Comparison of ENCODE assay signal across 22 cellular contexts in the genomic region with DNA sequence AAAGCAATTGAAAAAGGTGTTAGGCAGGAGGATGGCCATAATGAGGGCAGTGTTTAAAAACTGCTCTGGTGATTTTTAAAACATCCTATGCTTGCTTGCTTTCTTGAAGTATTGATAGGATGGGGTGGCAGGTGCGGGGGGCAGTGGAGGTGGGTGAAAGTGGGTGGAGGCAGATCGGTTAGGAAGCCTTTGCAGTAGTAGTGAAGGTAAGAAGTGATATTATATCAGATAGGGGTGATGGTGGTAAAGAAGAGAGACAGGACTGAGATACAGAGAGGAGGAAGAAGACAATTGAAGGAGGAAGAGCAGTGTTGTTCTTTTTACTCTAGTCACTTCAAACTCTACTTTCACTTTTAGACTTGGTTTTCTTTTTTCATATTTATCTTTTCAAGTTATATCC. TPM values are rescaled to one million over a fixed set of nuclear protein-coding genes. Genes with fewer than 3 reads are reported as not detected.
DNase-seq lines count a peak whose midpoint lies in the region; ATAC-seq lines count a peak whose summit lies in the region.
"Had no signal": no experiment of that assay in that cellular context is flagged by ENCODE, and none has a peak within 500 bp of the region (broad histone marks: within the 10 kb centered on the region; RNA-seq: fewer than 3 reads in every experiment).

No MANE protein-coding gene starts in this region.

- H3K27me3 Mint-ChIP-seq in CD4-positive, CD25-positive, alpha-beta regulatory T cell, result no peaks in the 10 kb centered on the region
- H3K27me3 Mint-ChIP-seq in CD8-positive, alpha-beta memory T cell, result no peaks in the 10 kb centered on the region
- H3K27me3 Mint-ChIP-seq in activated CD8-positive, alpha-beta T cell treated with anti-CD3 and anti-CD28 coated beads, Interleukin-2, amount 10 ng/mL, durations not matched to agents 7 days and 5 days (ENCODE audit: low read depth), result no peaks in the 10 kb centered on the region
- no peaks in the 10 kb centered on the region for H3K27me3 Mint-ChIP-seq in memory B cell

- no peak for ATAC-seq in CD4-positive, CD25-positive, alpha-beta regulatory T cell (ENCODE audit: low read depth in 2 of 2)
- ATAC-seq in activated CD8-positive, alpha-beta T cell treated with anti-CD3 and anti-CD28 coated beads, Interleukin-2, amount 10 ng/mL, durations not matched to agents 7 days and 5 days, result no peak
- no peak for ATAC-seq in memory B cell (ENCODE audit: low read depth)
- ATAC-seq: gastrocnemius medialis, sciatic nerve had no signal

- H3K4me3 ChIP-seq in CD4-positive, CD25-positive, alpha-beta regulatory T cell (ENCODE audit: low read depth, low read length), result peak overlapping the region; percentile 45
- H3K4me3 ChIP-seq in CD8-positive, alpha-beta memory T cell (ENCODE audit: low read length), result peak overlapping the region; percentile 25
- H3K4me3 ChIP-seq: gastrocnemius medialis, thyroid gland had no signal

- H3K36me3 Mint-ChIP-seq in CD4-positive, CD25-positive, alpha-beta regulatory T cell, result peaks cover 20% of the 10 kb centered on the region
- peaks cover 4 to 34% (median 18%) of the 10 kb centered on the region in 3 donors for H3K36me3 Mint-ChIP-seq in CD8-positive, alpha-beta memory T cell
- H3K36me3 Mint-ChIP-seq in activated CD8-positive, alpha-beta T cell treated with anti-CD3 and anti-CD28 coated beads, Interleukin-2, amount 10 ng/mL, durations not matched to agents 7 days and 5 days (ENCODE audit: low read depth), result peaks cover 48% of the 10 kb centered on the region
- peaks cover 12% of the 10 kb centered on the region for H3K36me3 Mint-ChIP-seq in memory B cell

- no peaks in the 10 kb centered on the region for H3K36me3 ChIP-seq in CD4-positive, CD25-positive, alpha-beta regulatory T cell (ENCODE audit: control insufficient read depth, insufficient read depth, low read length)
- no peaks in the 10 kb centered on the region for H3K36me3 ChIP-seq in CD8-positive, alpha-beta memory T cell (ENCODE audit: insufficient read depth, low read length)
- H3K36me3 ChIP-seq: gastrocnemius medialis, thyroid gland had no signal

- POLR2A ChIA-PET in CD8-positive, alpha-beta memory T cell (lab: Charles Lee), result interaction anchor here (5.0 kb wide), 1 partner anchor 12 kb away, joined by 117 read pairs; no protein-coding TSS in a partner anchor
- POLR2A ChIA-PET in activated CD8-positive, alpha-beta T cell treated with anti-CD3 and anti-CD28 coated beads, Interleukin-2, amount 10 ng/mL, durations not matched to agents 7 days and 5 days (lab: Charles Lee), result interaction anchor here (2.0 to 8.2 kb wide), 2 partner anchors 10 to 12 kb away, joined by 7 to 119 read pairs; no protein-coding TSS in a partner anchor

- DNase-seq in CD4-positive, CD25-positive, alpha-beta regulatory T cell, result peak in 1 of 3 donors; percentile 52
- DNase-seq in CD8-positive, alpha-beta memory T cell, result no peak
- no peak for DNase-seq in activated CD8-positive, alpha-beta T cell treated with anti-CD3 and anti-CD28 coated beads, Interleukin-2, amount 10 ng/mL, durations not matched to agents 7 days and 5 days
- DNase-seq in memory B cell (ENCODE audit: low spot score in 2 of 2) (no peak), NOMO-1 (lab: John Stamatoyannopoulos, UW; ENCODE audit: unreplicated experiment in 2 of 2) (no peak), NCI-H2107 treated with DMSO at 0.1 percent for 48 hours (lab: John Stamatoyannopoulos, UW; ENCODE audit: unreplicated experiment) (no peak)
- DNase-seq in stimulated activated CD4-positive, alpha-beta T cell treated with anti-CD3 and anti-CD28 coated beads, Interleukin-4, amount 100 ng/mL, for 24 hours, result no peak
- DNase-seq: activated CD4-positive, alpha-beta T cell treated with anti-CD3 and anti-CD28 coated beads, Interleukin-2, amount 50 U/mL, for 4 hours; cerebellar nuclear complex; DMS79 treated with DMSO at 0.1 percent for 48 hours; gastrocnemius medialis; NCI-H1417 treated with DMSO at 0.1 percent for 48 hours; NCI-H524 treated with DMSO at 0.1 percent for 48 hours; Right ventricle myocardium superior; SW 1271 had no signal

- CTCF ChIA-PET in CD8-positive, alpha-beta memory T cell (lab: Charles Lee), result interaction anchor here (1.4 to 2.3 kb wide), 2 partner anchors 65 to 81 kb away, joined by 3 to 12 read pairs; no protein-coding TSS in a partner anchor
- CTCF ChIA-PET in activated CD8-positive, alpha-beta T cell treated with anti-CD3 and anti-CD28 coated beads, Interleukin-2, amount 10 ng/mL, durations not matched to agents 7 days and 5 days (lab: Charles Lee), result interaction anchor here (2.3 to 4.0 kb wide), 3 partner anchors 9 to 65 kb away, joined by 13 to 17 read pairs (median 15); no protein-coding TSS in a partner anchor

- peak overlapping the region; percentile 93 to 100 (median 95) for H3K27ac Mint-ChIP-seq in CD4-positive, CD25-positive, alpha-beta regulatory T cell
- peak overlapping the region; percentile 85 to 99 (median 96) for H3K27ac Mint-ChIP-seq in CD8-positive, alpha-beta memory T cell
- H3K27ac Mint-ChIP-seq in activated CD8-positive, alpha-beta T cell treated with anti-CD3 and anti-CD28 coated beads, Interleukin-2, amount 10 ng/mL, durations not matched to agents 7 days and 5 days, result peak overlapping the region; percentile 95
- H3K27ac Mint-ChIP-seq in memory B cell, result peak overlapping the region; percentile 92

- H3K9me3 Mint-ChIP-seq in CD4-positive, CD25-positive, alpha-beta regulatory T cell, result peaks cover 0 to 22% (median 6%) of the 10 kb centered on the region in 7 donors
- peaks cover 6 to 23% (median 20%) of the 10 kb centered on the region in 5 donors for H3K9me3 Mint-ChIP-seq in CD8-positive, alpha-beta memory T cell
- peaks cover 20% of the 10 kb centered on the region for H3K9me3 Mint-ChIP-seq in activated CD8-positive, alpha-beta T cell treated with anti-CD3 and anti-CD28 coated beads, Interleukin-2, amount 10 ng/mL, durations not matched to agents 7 days and 5 days (ENCODE audit: insufficient read depth)
- peaks cover 6% of the 10 kb centered on the region for H3K9me3 Mint-ChIP-seq in memory B cell

- peaks cover 82% of the 10 kb centered on the region for H3K4me1 ChIP-seq in CD4-positive, CD25-positive, alpha-beta regulatory T cell (ENCODE audit: control insufficient read depth, insufficient read depth, low read length, poor library complexity, severe bottlenecking)
- peaks cover 88% of the 10 kb centered on the region for H3K4me1 ChIP-seq in CD8-positive, alpha-beta memory T cell (ENCODE audit: insufficient read depth, low read length)
- H3K4me1 ChIP-seq: gastrocnemius medialis, parathyroid adenoma, thyroid gland had no signal

- peaks cover 10 to 17% of the 10 kb centered on the region in 2 experiments for H3K9me3 ChIP-seq in CD4-positive, CD25-positive, alpha-beta regulatory T cell (ENCODE audit: control insufficient read depth in 2 of 2, low read length in 2 of 2)
- H3K9me3 ChIP-seq in CD8-positive, alpha-beta memory T cell (ENCODE audit: low read length), result peaks cover 11% of the 10 kb centered on the region
- H3K9me3 ChIP-seq: gastrocnemius medialis, thyroid gland had no signal

- H3K4me1 Mint-ChIP-seq in CD4-positive, CD25-positive, alpha-beta regulatory T cell, result peaks cover 26 to 76% (median 57%) of the 10 kb centered on the region in 4 donors
- H3K4me1 Mint-ChIP-seq in CD8-positive, alpha-beta memory T cell, result peaks cover 0 to 91% (median 0%) of the 10 kb centered on the region in 3 donors
- H3K4me1 Mint-ChIP-seq in activated CD8-positive, alpha-beta T cell treated with anti-CD3 and anti-CD28 coated beads, Interleukin-2, amount 10 ng/mL, durations not matched to agents 7 days and 5 days (ENCODE audit: low read depth), result peaks cover 91% of the 10 kb centered on the region
- H3K4me1 Mint-ChIP-seq in memory B cell, result peaks cover 42% of the 10 kb centered on the region

- no peaks in the 10 kb centered on the region for H3K27me3 ChIP-seq in CD4-positive, CD25-positive, alpha-beta regulatory T cell (ENCODE audit: control insufficient read depth, insufficient read depth, low read length)
- no peaks in the 10 kb centered on the region for H3K27me3 ChIP-seq in CD8-positive, alpha-beta memory T cell (ENCODE audit: insufficient read depth, low read length, poor library complexity, severe bottlenecking)
- H3K27me3 ChIP-seq: gastrocnemius medialis, thyroid gland had no signal

- peak overlapping the region; percentile 98 for H3K27ac ChIP-seq in CD4-positive, CD25-positive, alpha-beta regulatory T cell (ENCODE audit: insufficient read depth, low read length, poor library complexity, severe bottlenecking)
- no peak overlapping the region for H3K27ac ChIP-seq in CD8-positive, alpha-beta memory T cell (ENCODE audit: low read depth, low read length)
- H3K27ac ChIP-seq: gastrocnemius medialis, parathyroid adenoma, thyroid gland had no signal

- H3K4me3 Mint-ChIP-seq in CD4-positive, CD25-positive, alpha-beta regulatory T cell, result peak overlapping the region; percentile 70 to 89 (median 80)
- peak overlapping the region; percentile 14 to 86 (median 74) for H3K4me3 Mint-ChIP-seq in CD8-positive, alpha-beta memory T cell
- peak overlapping the region; percentile 56 for H3K4me3 Mint-ChIP-seq in activated CD8-positive, alpha-beta T cell treated with anti-CD3 and anti-CD28 coated beads, Interleukin-2, amount 10 ng/mL, durations not matched to agents 7 days and 5 days
- peak overlapping the region; percentile 80 for H3K4me3 Mint-ChIP-seq in memory B cell

RNA-seq across cellular contexts. Expression of a gene that starts 11.1 kb away (rescaled TPM):
- 1.7 TPM for total RNA-seq in CD4-positive, CD25-positive, alpha-beta regulatory T cell
- 1 to 10 TPM in 3 of 4 donors, under 1 TPM in 1; 0.36 to 8.4 (median 5.8) TPM for polyA plus RNA-seq in CD4-positive, CD25-positive, alpha-beta regulatory T cell
- total RNA-seq in CD8-positive, alpha-beta memory T cell, result 1 to 10 TPM; 1.8 to 2.3 TPM
- 0.67 TPM for polyA plus RNA-seq in CD8-positive, alpha-beta memory T cell
- under 1 TPM; 0.71 to 0.89 TPM for total RNA-seq in activated CD8-positive, alpha-beta T cell treated with anti-CD3 and anti-CD28 coated beads, Interleukin-2, amount 10 ng/mL, durations not matched to agents 7 days and 5 days
- total RNA-seq: H1, kidney epithelial cell, MCF 10A, Right ventricle myocardium superior, sciatic nerve, thyroid gland had no signal
- polyA plus RNA-seq: H1 had no signal

RNA-seq across cellular contexts. Expression of a gene that starts 47.5 kb away (rescaled TPM):
- total RNA-seq in CD4-positive, CD25-positive, alpha-beta regulatory T cell, result 0.25 TPM
- polyA plus RNA-seq in CD4-positive, CD25-positive, alpha-beta regulatory T cell, result under 1 TPM in 3 of 4 donors, not detected in 1; 0.15 to 0.49 (median 0.35) TPM
- under 1 TPM in 1 of 2 experiments, not detected in 1; 0.13 TPM for total RNA-seq in CD8-positive, alpha-beta memory T cell
- polyA plus RNA-seq in CD8-positive, alpha-beta memory T cell, result not detected
- not detected for total RNA-seq in activated CD8-positive, alpha-beta T cell treated with anti-CD3 and anti-CD28 coated beads, Interleukin-2, amount 10 ng/mL, durations not matched to agents 7 days and 5 days
- total RNA-seq: gastrocnemius medialis, kidney epithelial cell, MCF 10A, Right ventricle myocardium superior, sciatic nerve, thyroid gland had no signal
- polyA plus RNA-seq: esophagus had no signal
